8 cellular contexts compared by ENCODE assay signal in genomic region chr5:36692791-36693763, GRCh38.
DNase-seq lines count a peak whose midpoint lies in the region; ATAC-seq and TF ChIP-seq lines count a peak whose summit lies in the region.

No MANE protein-coding gene starts in this region.

- H3K4me1 Mint-ChIP-seq in CD14-positive monocyte (peaks cover 47% of the 10 kb centered on the region), progenitor cell of endocrine pancreas (ENCODE audit: low read depth) (peaks cover 2% of the 10 kb centered on the region)

- peak overlapping the region in 1 of 7 donors; percentile 32 for H3K27ac Mint-ChIP-seq in CD14-positive monocyte
- H3K27ac Mint-ChIP-seq in progenitor cell of endocrine pancreas: no peak overlapping the region

- H3K9me3 ChIP-seq in OCI-LY3 (ENCODE audit: insufficient read depth, low read length): no peaks in the 10 kb centered on the region

- H3K27ac ChIP-seq in OCI-LY3 (ENCODE audit: low read length): no peak overlapping the region

- no peak overlapping the region for H3K9ac ChIP-seq in OCI-LY3 (ENCODE audit: low read length)

- ATAC-seq in GM19043 (IDR thresholded peaks at IDR 0.05; ENCODE audit: low read depth, unreplicated experiment) (peak; percentile 50), HG03139 (IDR thresholded peaks at IDR 0.05; ENCODE audit: unreplicated experiment) (peak; percentile 49)

- H3K36me3 Mint-ChIP-seq in CD14-positive monocyte: peaks cover 0 to 6% of the 10 kb centered on the region in 2 donors
- H3K36me3 Mint-ChIP-seq in progenitor cell of endocrine pancreas (ENCODE audit: insufficient read depth): no peaks in the 10 kb centered on the region

- H3K4me3 Mint-ChIP-seq in CD14-positive monocyte (peak overlapping the region; percentile 76 to 85), progenitor cell of endocrine pancreas (ENCODE audit: low read depth) (peak overlapping the region; percentile 67)

- H3K27me3 Mint-ChIP-seq in CD14-positive monocyte (ENCODE audit: low read depth in 3 of 3) (peaks cover 0 to 2% (median 1%) of the 10 kb centered on the region in 3 donors), progenitor cell of endocrine pancreas (peaks cover 37% of the 10 kb centered on the region)

- H4K20me1 ChIP-seq in OCI-LY3 (ENCODE audit: insufficient read depth, low read length): no peaks in the 10 kb centered on the region

- intact Hi-C loops in CD14-positive monocyte (cut with micrococcal nuclease): loop anchor here (2.0 to 5.0 kb wide), 8 partner anchors 36 to 451 kb away; partner anchors contain the start of gene NADK2 (in 1 of the 2)

- H3K9me3 Mint-ChIP-seq in CD14-positive monocyte: no peaks in the 10 kb centered on the region
- no peaks in the 10 kb centered on the region for H3K9me3 Mint-ChIP-seq in progenitor cell of endocrine pancreas (ENCODE audit: low read depth)

- H2AFZ ChIP-seq in OCI-LY3 (ENCODE audit: low read depth, low read length): no peak overlapping the region

- H3K79me2 ChIP-seq in OCI-LY3 (ENCODE audit: low read length): no peaks in the 10 kb centered on the region

- TF ChIP-seq CTCF in CD14-positive monocyte (IDR thresholded peaks at IDR 0.05) (peak; percentile 84), OCI-LY3 (IDR thresholded peaks at IDR 0.05; ENCODE audit: low read depth, low read length) (peak; percentile 73), progenitor cell of endocrine pancreas (IDR thresholded peaks at IDR 0.05; ENCODE audit: unreplicated experiment) (peak; percentile 86)

- H3K27me3 ChIP-seq in OCI-LY3 (ENCODE audit: low read depth, low read length): no peaks in the 10 kb centered on the region

- H3K4me1 ChIP-seq in OCI-LY3 (ENCODE audit: low read length): peaks cover 19% of the 10 kb centered on the region

- H3K36me3 ChIP-seq in OCI-LY3 (replicated peaks; ENCODE audit: low read depth, low read length): no peaks in the 10 kb centered on the region

- peak overlapping the region; percentile 41 for H3K4me2 ChIP-seq in OCI-LY3 (ENCODE audit: low read length)

- DNase-seq in CD14-positive monocyte (ENCODE audit: low spot score) (peak; percentile 77), anterior cingulate cortex (lab: John Stamatoyannopoulos, UW) (peak in 57 of 58 donors; percentile 12 to 95 (median 80)), hepatic stellate cell (ENCODE audit: low spot score) (peak; percentile 47), progenitor cell of endocrine pancreas (ENCODE audit: low spot score, unreplicated experiment) (peak; percentile 68), GF-D8 (lab: John Stamatoyannopoulos, UW) (no peak)

- no peak overlapping the region for H3K4me3 ChIP-seq in OCI-LY3 (ENCODE audit: low read length)
